Comparison of ENCODE assay signal across 21 cellular contexts in genomic region chr15:39700301-39700700, GRCh38.
DNase-seq lines count a peak whose midpoint lies in the region; ATAC-seq, FAIRE-seq and TF ChIP-seq lines count a peak whose summit lies in the region.
"Had no signal": no experiment of that assay in that cellular context is flagged by ENCODE, and none has a peak within 500 bp of the region (broad histone marks: within the 10 kb centered on the region; RNA-seq: fewer than 3 reads in every experiment).

No MANE protein-coding gene starts in this region.

- H3K4me1 ChIP-seq in K562 (replicated peaks in 1 of 2; ENCODE audit: control insufficient read depth in 2 of 2, insufficient read depth in 2 of 2, low read length in 2 of 2) = peaks cover 14 to 38% of the 10 kb centered on the region in 2 experiments
- H3K4me1 ChIP-seq: A549 had no signal

- no peaks in the 10 kb centered on the region for H3K27me3 ChIP-seq in K562 (ENCODE audit: control insufficient read depth in 2 of 2, insufficient read depth in 2 of 2, low read length in 2 of 2)

- POLR2A ChIA-PET in K562 (lab: Yijun Ruan, JAX) = interaction anchor here (0.6 to 3.0 kb wide), 2 partner anchors 12 to 437 kb away, joined by 4 to 9 read pairs; no protein-coding TSS in a partner anchor

- DNase-seq in activated T-cell treated with anti-CD3 and anti-CD28 coated beads, Interleukin-2, amount 50 U/mL, for 72 hours = no peak
- DNase-seq in activated T-cell treated with anti-CD3 and anti-CD28 coated beads, Interleukin-2, amount 50 U/mL, for 48 hours = no peak
- no peak for DNase-seq in K562 (ENCODE audit: extremely low read depth in 1 of 4, low spot score in 3 of 4)
- DNase-seq in sciatic nerve (ENCODE audit: low spot score) = no peak
- no peak for DNase-seq in iPS-NIHi11 (ENCODE audit: low spot score)
- DNase-seq: AML-193; CD4-positive, alpha-beta T cell; DMS153; DMS79; GDM1 had no signal

- H3K9me3 ChIP-seq in K562 (replicated peaks; ENCODE audit: control insufficient read depth, insufficient read depth, low read depth, low read length) = 0 out of 2 replicates have a peak, but pooled peaks cover 3% of the 10 kb centered on the region
- H3K9me3 ChIP-seq: A549, HAP-1 had no signal

- H3K4me3 Mint-ChIP-seq in activated T-cell treated with anti-CD3 and anti-CD28 coated beads, Interleukin-2, amount 50 U/mL, for 72 hours = no peak overlapping the region
- H3K4me3 Mint-ChIP-seq in nephron = no peak overlapping the region
- H3K4me3 Mint-ChIP-seq: CD4-positive, alpha-beta T cell had no signal

- ATAC-seq in activated T-cell treated with anti-CD3 and anti-CD28 coated beads, Interleukin-2, amount 50 U/mL, for 72 hours (replicated peaks in 1 of 2) = no peak
- no peak for ATAC-seq in K562
- ATAC-seq in sciatic nerve = no peak
- no peak for ATAC-seq in GM18909 (IDR thresholded peaks at IDR 0.05; ENCODE audit: poor library complexity, unreplicated experiment)
- no peak for ATAC-seq in HG03135 (IDR thresholded peaks at IDR 0.05; ENCODE audit: unreplicated experiment)
- ATAC-seq: A549 had no signal

- FAIRE-seq in K562 (lab: Jason Lieb, UNC) = no peak
- FAIRE-seq: A549, GM12892, GM18507, H1 had no signal

- peaks cover 6% of the 10 kb centered on the region for H3K27me3 Mint-ChIP-seq in activated T-cell treated with anti-CD3 and anti-CD28 coated beads, Interleukin-2, amount 50 U/mL, for 72 hours (ENCODE audit: low read depth)
- no peaks in the 10 kb centered on the region for H3K27me3 Mint-ChIP-seq in nephron (ENCODE audit: low read depth)
- H3K27me3 Mint-ChIP-seq: CD4-positive, alpha-beta T cell had no signal

- no peak for TF ChIP-seq RAD21 in K562 (CRISPR knock-in tag; conservative IDR thresholded peaks at IDR 0.05 in 1 of 2, IDR thresholded peaks at IDR 0.05 in 1 of 2)

- no peak overlapping the region for H3K4me2 ChIP-seq in K562 (ENCODE audit: insufficient read depth, low read length)
- H3K4me2 ChIP-seq: A549 had no signal

- no peaks in the 10 kb centered on the region for H3K36me3 ChIP-seq in K562 (ENCODE audit: control insufficient read depth, insufficient read depth, low read length)
- H3K36me3 ChIP-seq: HAP-1 had no signal

- H4K20me1 ChIP-seq in K562 (replicated peaks; ENCODE audit: control insufficient read depth, insufficient read depth, low read length) = no peaks in the 10 kb centered on the region

- CTCF ChIA-PET in K562 (lab: Yijun Ruan, JAX; ENCODE audit: low intra/inter-chr PET ratio) = no interaction called here

- H3K79me2 ChIP-seq in K562 (ENCODE audit: control insufficient read depth, insufficient read depth, low read length) = no peaks in the 10 kb centered on the region

- no peaks in the 10 kb centered on the region for H3K9me3 Mint-ChIP-seq in activated T-cell treated with anti-CD3 and anti-CD28 coated beads, Interleukin-2, amount 50 U/mL, for 72 hours
- H3K9me3 Mint-ChIP-seq in nephron = no peaks in the 10 kb centered on the region
- H3K9me3 Mint-ChIP-seq: CD4-positive, alpha-beta T cell had no signal

- BruUV-seq in K562 (replicated peaks; lab: Mats Ljungman, UMichigan) = no TSS peak

- peak overlapping the region; percentile 12 for H3K27ac Mint-ChIP-seq in activated T-cell treated with anti-CD3 and anti-CD28 coated beads, Interleukin-2, amount 50 U/mL, for 72 hours
- peak overlapping the region in 2 of 3 experiments; percentile 4 to 12 for H3K27ac Mint-ChIP-seq in nephron
- H3K27ac Mint-ChIP-seq: CD4-positive, alpha-beta T cell had no signal

- no peak overlapping the region for H3K9ac ChIP-seq in K562 (ENCODE audit: insufficient read depth in 1 of 2, low read depth in 2 of 2, low read length in 2 of 2)

- H3K9me1 ChIP-seq in K562 (ENCODE audit: control insufficient read depth, insufficient read depth, low read length) = no peaks in the 10 kb centered on the region

- intact Hi-C loops in K562 (cut with micrococcal nuclease) = no loop called here
- intact Hi-C loops in sciatic nerve (cut with DNase I) = no loop called here

- no peak for TF ChIP-seq POLR2A in K562 (conservative IDR thresholded peaks at IDR 0.05)

- in situ Hi-C loops in K562 (cut with MboI) = no loop called here

- 78% methylated on average over 1 of the region's 1 CpG for WGBS in K562 (ENCODE audit: insufficient coverage, low coverage, missing lambda C conversion rate)

- H2AFZ ChIP-seq in K562 (ENCODE audit: low read depth, low read length) = peak overlapping the region; percentile 77

- TF ChIP-seq EP300 in K562 (IDR thresholded peaks at IDR 0.05; ENCODE audit: low read length) = no peak

- TF ChIP-seq CTCF in K562 (IDR thresholded peaks at IDR 0.05 in 2 of 3, conservative IDR thresholded peaks at IDR 0.05 in 1 of 3; ENCODE audit: insufficient read depth in 2 of 3, low read depth in 1 of 3, low read length in 3 of 3) (no peak), nephron (IDR thresholded peaks at IDR 0.05; ENCODE audit: unreplicated experiment in 3 of 3) (no peak)

- no peak overlapping the region for H3K4me3 ChIP-seq in K562
- H3K4me3 ChIP-seq: A549, HAP-1 had no signal

- no peaks in the 10 kb centered on the region for H3K36me3 Mint-ChIP-seq in activated T-cell treated with anti-CD3 and anti-CD28 coated beads, Interleukin-2, amount 50 U/mL, for 72 hours (ENCODE audit: insufficient read depth in 2 of 2)
- H3K36me3 Mint-ChIP-seq in nephron (ENCODE audit: low read depth) = no peaks in the 10 kb centered on the region

- H3K27ac ChIP-seq in K562 (ENCODE audit: extremely low read depth, low read depth, low read length) = peak overlapping the region; percentile 80; the same call in 2 of the 3 replicates
- H3K27ac ChIP-seq: 22Rv1, A549, C4-2B, HL-60 had no signal

- peaks cover 5% of the 10 kb centered on the region for H3K4me1 Mint-ChIP-seq in activated T-cell treated with anti-CD3 and anti-CD28 coated beads, Interleukin-2, amount 50 U/mL, for 72 hours (ENCODE audit: low read depth)
- H3K4me1 Mint-ChIP-seq in nephron = peaks cover 19% of the 10 kb centered on the region

TF ChIP-seq in K562, 482 proteins besides CTCF, POLR2A, EP300 and RAD21 (continues in another document):
- no peak for TF ChIP-seq PBX2 (CRISPR knock-in tag; IDR thresholded peaks at IDR 0.05; ENCODE audit: low read depth)
- peak; percentile 49; the same call in 1 of the 2 replicates for TF ChIP-seq PBX2 (tag; conservative IDR thresholded peaks at IDR 0.05; ENCODE audit: low read depth)
- TF ChIP-seq ZNF518B (CRISPR knock-in tag; IDR thresholded peaks at IDR 0.05) = no peak
- no peak for TF ChIP-seq ZNF445 (CRISPR knock-in tag; IDR thresholded peaks at IDR 0.05; ENCODE audit: low read depth)
- no peak for TF ChIP-seq MCM7 (IDR thresholded peaks at IDR 0.05)
- TF ChIP-seq DEAF1 (CRISPR knock-in tag; IDR thresholded peaks at IDR 0.05) = no peak
